29 cellular contexts compared by ENCODE assay signal in the genomic region with DNA sequence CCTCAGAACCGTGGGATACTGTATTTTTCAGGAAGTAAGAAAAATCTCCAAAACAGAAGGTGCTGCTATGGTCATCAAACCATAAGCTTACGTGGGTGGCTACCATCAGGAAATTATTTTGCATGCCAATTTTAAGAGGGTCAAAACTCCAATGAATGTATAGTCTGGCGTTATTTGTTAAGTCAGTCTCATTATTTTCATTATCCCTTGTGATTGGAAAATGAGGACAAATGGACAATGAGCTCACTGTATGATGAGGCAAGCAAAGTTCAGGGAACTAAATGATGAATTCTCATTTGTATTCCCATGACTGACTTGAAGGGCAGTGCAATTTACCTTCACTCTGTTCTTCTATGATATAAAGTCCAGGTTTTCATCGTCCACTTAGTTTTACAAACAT.
"Had no signal": no experiment of that assay in that cellular context is flagged by ENCODE, and none has a peak within 500 bp of the region (broad histone marks: within the 10 kb centered on the region; RNA-seq: fewer than 3 reads in every experiment).

No MANE protein-coding gene starts in this region.

- H3K4me3 ChIP-seq: ascending aorta, breast epithelium, cardiac muscle cell, coronary artery, dorsolateral prefrontal cortex, gastrocnemius medialis, heart left ventricle had no signal

- H3K4me1 ChIP-seq: ascending aorta, breast epithelium, gastrocnemius medialis, heart left ventricle had no signal

- H3K27me3 ChIP-seq: ascending aorta, breast epithelium, cardiac muscle cell, dorsolateral prefrontal cortex, gastrocnemius medialis, heart left ventricle had no signal

- H3K9me3 ChIP-seq: ascending aorta, breast epithelium, gastrocnemius medialis, heart left ventricle had no signal

- ATAC-seq: activated CD4-positive, alpha-beta T cell treated with anti-CD3 and anti-CD28 coated beads for 36 hours; activated CD8-positive, alpha-beta memory T cell treated with anti-CD3 and anti-CD28 coated beads, Interleukin-2, amount 10 ng/mL, durations not matched to agents 7 days and 5 days; activated CD8-positive, alpha-beta T cell treated with anti-CD3 and anti-CD28 coated beads, Interleukin-2, amount 10 ng/mL, durations not matched to agents 7 days and 5 days; activated naive CD8-positive, alpha-beta T cell treated with anti-CD3 and anti-CD28 coated beads, Interleukin-2, amount 50 U/mL, for 24 hours; activated T-cell treated with anti-CD3 and anti-CD28 coated beads, Interleukin-2, amount 50 U/mL, for 72 hours; esophagus mucosa; gastrocnemius medialis; heart left ventricle had no signal

- DNase-seq: activated CD4-positive, alpha-beta memory T cell treated with anti-CD3 and anti-CD28 coated beads for 36 hours; activated CD4-positive, alpha-beta T cell treated with anti-CD3 and anti-CD28 coated beads for 36 hours; activated CD4-positive, alpha-beta T cell treated with anti-CD3 and anti-CD28 coated beads, Interleukin-2, amount 10 ng/mL, durations not matched to agents 24 days and 14 days; activated CD4-positive, CD25-positive, alpha-beta regulatory T cell; activated CD4-positive, CD25-positive, alpha-beta regulatory T cell treated with anti-CD3 and anti-CD28 coated beads, Interleukin-2, amount 50 U/mL, for 72 hours; activated CD8-positive, alpha-beta memory T cell treated with anti-CD3 and anti-CD28 coated beads, Interleukin-2, amount 10 ng/mL, durations not matched to agents 7 days and 5 days; activated CD8-positive, alpha-beta memory T cell treated with anti-CD3 and anti-CD28 coated beads, Interleukin-2, amount 50 U/mL, for 4 hours; activated CD8-positive, alpha-beta T cell treated with anti-CD3 and anti-CD28 coated beads, Interleukin-2, amount 10 ng/mL, durations not matched to agents 7 days and 5 days; activated effector memory CD4-positive, alpha-beta T cell treated with Interleukin-2 at 50 U/mL for 16 hours; activated naive CD4-positive, alpha-beta T cell treated with anti-CD3 and anti-CD28 coated beads for 36 hours; activated naive CD8-positive, alpha-beta T cell treated with anti-CD3 and anti-CD28 coated beads for 36 hours; activated naive CD8-positive, alpha-beta T cell treated with anti-CD3 and anti-CD28 coated beads, Interleukin-2, amount 50 U/mL, for 24 hours; activated T-cell treated with anti-CD3 and anti-CD28 coated beads, Interleukin-2, amount 50 U/mL, for 1 hour; activated T-cell treated with anti-CD3 and anti-CD28 coated beads, Interleukin-2, amount 50 U/mL, for 72 hours; central memory CD4-positive, alpha-beta T cell; cerebellar nuclear complex; dorsolateral prefrontal cortex; effector memory CD4-positive, alpha-beta T cell; endodermal cell; foreskin fibroblast; gastrocnemius medialis; glutamatergic neuron; heart left ventricle; T-helper 2 cell had no signal

- H3K27ac ChIP-seq: ascending aorta, breast epithelium, cardiac muscle cell, coronary artery, gastrocnemius medialis, heart left ventricle had no signal
